ENCODE assay signal across 18 cellular contexts in genomic region chr7:127798769-127799372, GRCh38.
DNase-seq lines count a peak whose midpoint lies in the region; ATAC-seq, FAIRE-seq and TF ChIP-seq lines count a peak whose summit lies in the region.
"Had no signal": no experiment of that assay in that cellular context is flagged by ENCODE, and none has a peak within 500 bp of the region (broad histone marks: within the 10 kb centered on the region; RNA-seq: fewer than 3 reads in every experiment).

No MANE protein-coding gene starts in this region.

- no peaks in the 10 kb centered on the region for H3K36me3 Mint-ChIP-seq in WTC11

- DNase-seq in NCI-H2171 (lab: John Stamatoyannopoulos, UW) = peak; percentile 67
- DNase-seq in WTC11 (ENCODE audit: low spot score) = no peak
- DNase-seq in pancreas = no peak
- DNase-seq in C1 segment of cervical spinal cord (lab: John Stamatoyannopoulos, UW) = no peak
- no peak for DNase-seq in GM13977 (ENCODE audit: low spot score)
- DNase-seq: GDM1; GOT3; NCI-H1436; NCI-H1930; NCI-H226; NK-92 treated with Interleukin-12 subunit alpha and Interleukin-12 subunit beta, amount 100 ng/mL, for 24 hours; Right ventricle myocardium superior had no signal

- H3K4me3 ChIP-seq in HEK293 (ENCODE audit: low read depth, low read length) = no peak overlapping the region
- no peak overlapping the region for H3K4me3 ChIP-seq in pancreas
- H3K4me3 ChIP-seq: SK-N-MC had no signal

- intact Hi-C loops in pancreas (cut with DNase I) = no loop called here

- H3K27me3 Mint-ChIP-seq in WTC11 (ENCODE audit: low read depth) = no peaks in the 10 kb centered on the region

- H3K27ac ChIP-seq in HEK293 (ENCODE audit: extremely low read depth, low read depth, low read length) = no peak overlapping the region
- H3K27ac ChIP-seq in pancreas = no peak overlapping the region
- H3K27ac ChIP-seq: C4-2B, HL-60, SK-N-MC had no signal

- H3K27ac Mint-ChIP-seq in WTC11 = no peak overlapping the region

- no peaks in the 10 kb centered on the region for H3K36me3 ChIP-seq in HEK293 (ENCODE audit: control insufficient read depth in 2 of 2, insufficient read depth in 1 of 2, low read length in 2 of 2)
- H3K36me3 ChIP-seq in pancreas = no peaks in the 10 kb centered on the region

- in situ Hi-C loops in GM13977 (cut with MboI; ENCODE audit: low pct_unique_long_range_greater_than_20kb, low sequenced_read_pairs, unreplicated experiment) = no loop called here

- CTCF ChIA-PET in HEK293 (lab: Yijun Ruan, JAX) (interaction anchor here (1.6 kb wide), 2 partner anchors 14 to 90 kb away, joined by 3 to 4 read pairs; no protein-coding TSS in a partner anchor), WTC11 (lab: Charles Lee) (interaction anchor here (0.8 to 1.2 kb wide), 4 partner anchors 8 to 410 kb away, joined by 3 read pairs; no protein-coding TSS in a partner anchor)

- no peak for TF ChIP-seq CTCF in HEK293 (tag by site-specific recombination; IDR thresholded peaks at IDR 0.05)
- no peak for TF ChIP-seq CTCF in WTC11 (IDR thresholded peaks at IDR 0.05)
- no peak for TF ChIP-seq CTCF in pancreas (IDR thresholded peaks at IDR 0.05)
- TF ChIP-seq CTCF in GM13977 (IDR thresholded peaks at IDR 0.05; ENCODE audit: extremely low read depth, insufficient read depth, missing control alignments) = no peak

- peak; percentile 23 for ATAC-seq in WTC11
- ATAC-seq in pancreas = peak; percentile 27 to 66 (median 51)
- ATAC-seq in HG03460 (IDR thresholded peaks at IDR 0.05; ENCODE audit: unreplicated experiment) = no peak

- no peaks in the 10 kb centered on the region for H3K27me3 ChIP-seq in pancreas

- H3K9me3 ChIP-seq in HEK293 (ENCODE audit: control insufficient read depth, insufficient read depth, low read depth, low read length) (no peaks in the 10 kb centered on the region), pancreas (no peaks in the 10 kb centered on the region)

- no peak for FAIRE-seq in pancreas (lab: Jason Lieb, UNC)
- FAIRE-seq: RCC 7860 had no signal

- 0 out of 2 replicates have a peak, but pooled peaks cover 5% of the 10 kb centered on the region for H3K4me1 ChIP-seq in HEK293 (ENCODE audit: control insufficient read depth, insufficient read depth, low read length)
- H3K4me1 ChIP-seq in pancreas = peaks cover 0 to 18% (median 10%) of the 10 kb centered on the region in 3 donors

- peaks cover 35% of the 10 kb centered on the region for H3K4me1 Mint-ChIP-seq in WTC11

- 56 to 63% methylated on average over 6 of the region's 6 CpGs for WGBS in pancreas, 2 donors

- no peaks in the 10 kb centered on the region for H3K9me3 Mint-ChIP-seq in WTC11

- POLR2A ChIA-PET in HEK293 (lab: Yijun Ruan, JAX) = no interaction called here
- POLR2A ChIA-PET in WTC11 (lab: Charles Lee) = no interaction called here

- H3K4me3 Mint-ChIP-seq in WTC11 = no peak overlapping the region

TF ChIP-seq in HEK293, 187 proteins besides CTCF, POLR2A, EP300 and RAD21:
- TF ChIP-seq SCRT2 (tag by site-specific recombination; IDR thresholded peaks at IDR 0.05) (peak; percentile 48), TSHZ1 (tag by site-specific recombination; IDR thresholded peaks at IDR 0.05; ENCODE audit: borderline replicate concordance) (no peak)
TF ChIP-seq in HEK293: peak in this region for 1.

TF ChIP-seq in WTC11, 78 proteins besides CTCF, POLR2A, EP300 and RAD21:
- TF ChIP-seq NFYB (CRISPR knock-in tag; conservative IDR thresholded peaks at IDR 0.05; ENCODE audit: low read depth) (no peak), TCF7 (CRISPR knock-in tag; IDR thresholded peaks at IDR 0.05; ENCODE audit: low read depth) (no peak), NFE2L1 (CRISPR knock-in tag; IDR thresholded peaks at IDR 0.05) (no peak), GRHL2 (CRISPR knock-in tag; IDR thresholded peaks at IDR 0.05; ENCODE audit: insufficient replicate concordance, severe bottlenecking) (no peak), HMGA2 (CRISPR knock-in tag; IDR thresholded peaks at IDR 0.05) (no peak), RORB (CRISPR knock-in tag; IDR thresholded peaks at IDR 0.05) (no peak), AFF4 (CRISPR knock-in tag; IDR thresholded peaks at IDR 0.05; ENCODE audit: borderline replicate concordance) (no peak), CREB1 (CRISPR knock-in tag; IDR thresholded peaks at IDR 0.05) (no peak)
TF ChIP-seq in WTC11: peak in this region for 0.
